Comparison of ENCODE assay signal across 20 cellular contexts in the genomic region with DNA sequence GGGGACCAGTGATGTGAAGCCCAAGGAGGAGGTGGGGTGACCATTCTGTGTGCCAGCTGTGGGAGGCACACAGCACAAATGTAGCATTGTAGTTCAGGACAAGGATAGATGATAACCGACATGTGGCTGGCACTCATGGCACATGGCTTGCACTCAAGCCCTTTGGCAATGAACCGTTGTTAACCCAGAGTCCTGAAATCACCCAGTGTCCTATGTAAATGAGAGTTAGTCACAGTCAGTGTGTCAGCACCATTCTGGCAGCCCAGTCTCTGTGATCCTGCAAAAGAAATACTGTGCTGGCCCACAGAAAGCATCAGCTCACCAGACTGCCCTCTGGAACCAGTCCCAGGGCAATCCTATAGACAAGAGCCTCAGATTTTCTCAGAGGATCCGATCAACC.
"Had no signal": no experiment of that assay in that cellular context is flagged by ENCODE, and none has a peak within 500 bp of the region (broad histone marks: within the 10 kb centered on the region; RNA-seq: fewer than 3 reads in every experiment).

No MANE protein-coding gene starts in this region.

- H3K4me3 ChIP-seq: MG63, SJSA1, SK-N-MC had no signal

- H3K4me1 ChIP-seq: SJSA1 had no signal

- H3K36me3 ChIP-seq: MG63, SJSA1 had no signal

- H3K27me3 ChIP-seq: MG63, SJSA1 had no signal

- DNase-seq: IMR-90, Karpas-422, KG1, MG63, NCI-H1092, NCI-H1436, NCI-H187, NCI-H2029, NCI-H2081 treated with DMSO at 0.1 percent for 48 hours, NCI-H2171, NCI-H226, NCI-H446, NCI-H510A, NCI-H524 treated with DMSO at 0.1 percent for 48 hours, NCI-H69, NCI-H774, SIG-M5 had no signal

- H3K27ac ChIP-seq: RWPE1, SJSA1, SK-N-MC had no signal

- H3K9me3 ChIP-seq: MG63, SJSA1 had no signal
